23 cellular contexts compared by ENCODE assay signal in genomic region chr17:55676274-55676673, GRCh38. TPM values are rescaled to one million over a fixed set of nuclear protein-coding genes. Genes with fewer than 3 reads are reported as not detected.
"Had no signal": no experiment of that assay in that cellular context is flagged by ENCODE, and none has a peak within 500 bp of the region (broad histone marks: within the 10 kb centered on the region; RNA-seq: fewer than 3 reads in every experiment).

No MANE protein-coding gene starts in this region.

- ATAC-seq: gastrocnemius medialis, left cardiac atrium, left lung, left ventricle myocardium superior, lower lobe of right lung, mucosa of descending colon had no signal

- H3K4me3 ChIP-seq: coronary artery, dorsolateral prefrontal cortex, esophagus muscularis mucosa, gastrocnemius medialis, heart right ventricle, left lung, lower lobe of right lung, mucosa of descending colon had no signal

- H3K27ac ChIP-seq: coronary artery, dorsolateral prefrontal cortex, esophagus muscularis mucosa, gastrocnemius medialis, heart right ventricle, left lung, lower lobe of right lung had no signal

- H3K27me3 ChIP-seq: esophagus muscularis mucosa, gastrocnemius medialis, left lung had no signal

- H3K9me3 ChIP-seq: esophagus muscularis mucosa, gastrocnemius medialis, heart right ventricle, left lung, lower lobe of right lung, mucosa of descending colon had no signal

- H3K36me3 ChIP-seq: esophagus muscularis mucosa, gastrocnemius medialis, heart right ventricle, left lung, lower lobe of right lung had no signal

- H3K4me1 ChIP-seq: gastrocnemius medialis had no signal

- DNase-seq: dermis blood vessel endothelial cell; dorsolateral prefrontal cortex; effector CD4-positive, alpha-beta T cell; effector memory CD4-positive, alpha-beta T cell; foreskin fibroblast; foreskin melanocyte; gastrocnemius medialis; glutamatergic neuron; head of caudate nucleus; heart right ventricle; hippocampal formation; left cardiac atrium; left lung; left ventricle myocardium superior; lower lobe of right lung; mesenchymal stem cell; mucosa of descending colon; naive B cell had no signal

RNA-seq across cellular contexts. Expression of gene TMEM100, which starts 46.4 kb away (rescaled TPM):
- total RNA-seq: endothelial cell of umbilical vein, epithelial cell of proximal tubule, kidney epithelial cell had no signal
- polyA plus RNA-seq: endothelial cell of umbilical vein had no signal
